In the genomic region with DNA sequence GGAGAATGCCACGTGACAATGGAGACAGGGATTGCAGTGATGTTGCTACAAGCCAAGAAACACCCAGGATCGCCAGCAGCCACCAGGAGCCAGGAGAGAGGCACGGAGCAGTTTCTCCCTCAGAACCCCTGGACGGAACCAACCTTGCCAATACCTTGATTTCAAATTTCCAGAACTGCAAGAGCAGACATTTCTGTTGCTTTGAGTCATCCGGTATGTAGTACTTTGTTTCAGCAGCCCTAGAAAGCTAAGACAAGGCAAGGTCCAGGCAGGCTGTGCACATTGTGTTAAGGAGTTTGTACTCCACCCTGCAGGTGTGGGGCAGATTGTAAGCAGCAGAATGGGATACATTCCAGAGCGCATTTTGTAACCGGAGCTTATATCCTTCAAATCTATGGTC, we compare ENCODE assay signal across 12 cellular contexts. TPM values are rescaled to one million over a fixed set of nuclear protein-coding genes. Genes with fewer than 3 reads are reported as not detected.
DNase-seq lines count a peak whose midpoint lies in the region; ATAC-seq and TF ChIP-seq lines count a peak whose summit lies in the region.
"Had no signal": no experiment of that assay in that cellular context is flagged by ENCODE, and none has a peak within 500 bp of the region (broad histone marks: within the 10 kb centered on the region; RNA-seq: fewer than 3 reads in every experiment).

No MANE protein-coding gene starts in this region.

- no peak overlapping the region for H3K4me3 ChIP-seq in left ventricle myocardium inferior
- H3K4me3 ChIP-seq in heart right ventricle = no peak overlapping the region
- H3K4me3 ChIP-seq in astrocyte of the spinal cord (ENCODE audit: low read depth, low read length) = no peak overlapping the region
- no peak overlapping the region for H3K4me3 ChIP-seq in upper lobe of left lung

- DNase-seq in left ventricle myocardium inferior (no peak), heart right ventricle (no peak), astrocyte of the spinal cord (ENCODE audit: low read depth, low spot score) (peak; percentile 14), islet precursor cell (peak; percentile 57), upper lobe of left lung (peak in 1 of 2 donors; percentile 24), endothelial cell (ENCODE audit: low spot score) (no peak)
- DNase-seq: activated CD4-positive, CD25-positive, alpha-beta regulatory T cell treated with anti-CD3 and anti-CD28 coated beads, Interleukin-2, amount 50 U/mL, for 72 hours; GF-D8; occipital lobe; stimulated activated CD4-positive, alpha-beta T cell treated with anti-CD3 and anti-CD28 coated beads, Interleukin-1b, Interleukin-23, amount 100 ng/mL, for 48 hours had no signal

- H3K27me3 ChIP-seq in left ventricle myocardium inferior (ENCODE audit: low read depth) (no peaks in the 10 kb centered on the region), heart right ventricle (no peaks in the 10 kb centered on the region), upper lobe of left lung (no peaks in the 10 kb centered on the region)

- no peak overlapping the region for H3K27ac Mint-ChIP-seq in endothelial cell (ENCODE audit: unreplicated experiment)

- H3K4me3 Mint-ChIP-seq in endothelial cell (ENCODE audit: unreplicated experiment) = no peak overlapping the region

- H3K4me1 Mint-ChIP-seq in endothelial cell (ENCODE audit: unreplicated experiment) = peaks cover 38% of the 10 kb centered on the region

- no peaks in the 10 kb centered on the region for H3K9me3 ChIP-seq in left ventricle myocardium inferior (replicated peaks)
- H3K9me3 ChIP-seq in heart right ventricle = no peaks in the 10 kb centered on the region
- no peaks in the 10 kb centered on the region for H3K9me3 ChIP-seq in upper lobe of left lung

- in situ Hi-C loops in astrocyte of the spinal cord (cut with HindIII; ENCODE audit: low sequenced_read_pairs) = no loop called here

- peak overlapping the region; percentile 81 for H3K27ac ChIP-seq in left ventricle myocardium inferior (replicated peaks)
- peak overlapping the region in 4 of 10 donors; percentile 24 to 75 (median 63) for H3K27ac ChIP-seq in heart right ventricle
- peak overlapping the region in 3 of 4 donors; percentile 23 to 49 (median 43) for H3K27ac ChIP-seq in upper lobe of left lung

- 86 to 95% methylated on average over 7 of the region's 7 CpGs for WGBS in heart right ventricle, 2 donors
- WGBS in upper lobe of left lung, 2 donors = 78 to 88% methylated on average over 7 of the region's 7 CpGs

- H3K4me1 ChIP-seq in left ventricle myocardium inferior = peaks cover 44% of the 10 kb centered on the region
- H3K4me1 ChIP-seq in heart right ventricle = peaks cover 3 to 66% (median 41%) of the 10 kb centered on the region in 9 donors
- H3K4me1 ChIP-seq in upper lobe of left lung = peaks cover 20 to 29% (median 25%) of the 10 kb centered on the region in 4 donors

- ATAC-seq in heart right ventricle (no peak), upper lobe of left lung (ENCODE audit: low FRiP score in 2 of 2) (no peak), GM18502 (IDR thresholded peaks at IDR 0.05; ENCODE audit: poor library complexity, unreplicated experiment) (no peak), HG02970 (IDR thresholded peaks at IDR 0.05; ENCODE audit: low FRiP score, unreplicated experiment) (no peak)

- TF ChIP-seq EP300 in upper lobe of left lung (IDR thresholded peaks at IDR 0.05) = no peak

- H3K27me3 Mint-ChIP-seq in endothelial cell (ENCODE audit: unreplicated experiment) = peaks cover 2% of the 10 kb centered on the region

- no peaks in the 10 kb centered on the region for H3K36me3 Mint-ChIP-seq in endothelial cell (ENCODE audit: low read depth, unreplicated experiment)

- H3K36me3 ChIP-seq in left ventricle myocardium inferior (no peaks in the 10 kb centered on the region), heart right ventricle (no peaks in the 10 kb centered on the region), upper lobe of left lung (no peaks in the 10 kb centered on the region)

- no peak for TF ChIP-seq CTCF in left ventricle myocardium inferior (IDR thresholded peaks at IDR 0.05; ENCODE audit: borderline replicate concordance)
- no peak for TF ChIP-seq CTCF in heart right ventricle (IDR thresholded peaks at IDR 0.05)
- no peak for TF ChIP-seq CTCF in astrocyte of the spinal cord (IDR thresholded peaks at IDR 0.05; ENCODE audit: low read depth, low read length)
- no peak for TF ChIP-seq CTCF in upper lobe of left lung (IDR thresholded peaks at IDR 0.05)
- no peak for TF ChIP-seq CTCF in endothelial cell (IDR thresholded peaks at IDR 0.05; ENCODE audit: unreplicated experiment)

- intact Hi-C loops in left ventricle myocardium inferior (cut with micrococcal nuclease) (no loop called here), heart right ventricle (cut with DNase I) (loop anchor here in 1 of 10 donors (5.0 kb wide), 1 partner anchor 49 kb away; a partner anchor contains a TSS)

- H3K9me3 Mint-ChIP-seq in endothelial cell (ENCODE audit: unreplicated experiment) = no peaks in the 10 kb centered on the region

- TF ChIP-seq POLR2A in upper lobe of left lung (IDR thresholded peaks at IDR 0.05) = no peak

RNA-seq across cellular contexts. Expression of a gene that starts 48.3 kb away (rescaled TPM):
- total RNA-seq in left ventricle myocardium inferior (1.4 TPM), heart right ventricle (1 to 10 TPM in 8 of 10 donors, under 1 TPM in 2; 0.91 to 2.8 (median 1.6) TPM), upper lobe of left lung (1 to 10 TPM; 2.0 to 7.3 (median 5.4) TPM), endothelial cell (ENCODE audit: unreplicated experiment) (8.7 TPM)
- polyA plus RNA-seq in heart right ventricle = 1 to 10 TPM in 1 of 2 donors, under 1 TPM in 1; 0.75 to 1.7 TPM

Comparison
In these comparisons a context has a peak if more than half of its experiments do, and no peak if none do; other contexts are left out.
1. DNase-seq: peak in astrocyte of the spinal cord (single experiment) and islet precursor cell (single experiment); none in left ventricle myocardium inferior (single experiment), heart right ventricle (0 of 2) and endothelial cell (single experiment).